9 cellular contexts compared by ENCODE assay signal in the genomic region with DNA sequence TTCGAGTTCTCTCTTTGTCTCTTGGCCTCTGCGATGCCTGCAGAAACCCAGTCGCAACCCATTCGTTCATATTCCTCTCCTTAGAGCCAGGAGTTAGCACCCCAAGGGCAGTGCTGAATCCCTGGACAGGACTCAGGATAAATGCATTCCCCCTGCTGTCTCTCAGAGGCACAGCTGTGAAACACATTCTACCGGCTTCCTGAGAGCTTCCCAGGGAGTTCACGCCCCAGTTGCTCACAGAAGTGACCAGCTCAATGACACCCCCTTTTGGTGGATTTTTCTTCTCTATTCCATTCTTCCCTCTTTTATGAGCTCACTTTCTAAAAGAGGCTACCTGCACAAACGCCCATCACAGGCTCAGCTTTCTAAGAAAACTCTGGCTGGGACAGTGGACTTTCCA. TPM values are rescaled to one million over a fixed set of nuclear protein-coding genes. Genes with fewer than 3 reads are reported as not detected.
DNase-seq lines count a peak whose midpoint lies in the region; ATAC-seq, FAIRE-seq and TF ChIP-seq lines count a peak whose summit lies in the region.
"Not testable (repeated sequence)": the region's sequence is repeated elsewhere in the genome, so short reads cannot be mapped to it uniquely, and the experiment has no call there.
"Had no signal": no experiment of that assay in that cellular context is flagged by ENCODE, and none has a peak within 500 bp of the region (broad histone marks: within the 10 kb centered on the region; RNA-seq: fewer than 3 reads in every experiment).

No MANE protein-coding gene starts in this region.

- not testable (repeated sequence) for TF ChIP-seq EP300 in A549 (IDR thresholded peaks at IDR 0.05)

- H3K9ac ChIP-seq in H9 (ENCODE audit: extremely low read depth, insufficient read length, low read length), result not testable (repeated sequence)

- H3K23me2 ChIP-seq in H9 (ENCODE audit: insufficient read length, low read depth, low read length, poor library complexity, severe bottlenecking), result not testable (repeated sequence)

- not testable (repeated sequence) for H3K36me3 Mint-ChIP-seq in H9 (ENCODE audit: insufficient read depth in 1 of 3, low read depth in 3 of 3)

- H3K27ac ChIP-seq in A549; H9 (ENCODE audit: insufficient read length, low read depth, low read length): not testable (repeated sequence)

- not testable (repeated sequence) for H2BK120ac ChIP-seq in H9 (ENCODE audit: low read depth, low read length, poor library complexity, severe bottlenecking)

- not testable (repeated sequence) for H3K36me3 ChIP-seq in bronchial epithelial cell (ENCODE audit: control insufficient read depth, insufficient read depth, low read length); mucosa of descending colon (ENCODE audit: low read depth)

- not testable (repeated sequence) for H2AK5ac ChIP-seq in H9 (ENCODE audit: insufficient read length, low read length)

- CTCF ChIA-PET in A549 (lab: Yijun Ruan, JAX), result not testable (repeated sequence)

- H3K79me1 ChIP-seq in H9 (ENCODE audit: insufficient read depth, low read depth, low read length, poor library complexity, severe bottlenecking), result not testable (repeated sequence)

- not testable (repeated sequence) for H2BK15ac ChIP-seq in H9 (ENCODE audit: low read depth, low read length)

- not testable (repeated sequence) for H3K9me3 Mint-ChIP-seq in H9

- not testable (repeated sequence) for H4K20me1 ChIP-seq in H9 (ENCODE audit: control insufficient read depth, insufficient read depth, insufficient read length)

- H3K18ac ChIP-seq in H9 (ENCODE audit: insufficient read length, low read depth, low read length), result not testable (repeated sequence)

- TF ChIP-seq RAD21 in A549 (conservative IDR thresholded peaks at IDR 0.05 in 1 of 2, IDR thresholded peaks at IDR 0.05 in 1 of 2), result not testable (repeated sequence)

- not testable (repeated sequence) for H3K4me1 ChIP-seq in A549; H9 (ENCODE audit: insufficient read depth, low read length); mucosa of descending colon (ENCODE audit: low read depth)

- H3K79me2 ChIP-seq in H9 (ENCODE audit: insufficient read depth, low read length), result not testable (repeated sequence)

- H2BK20ac ChIP-seq in H9 (ENCODE audit: low read depth, low read length, poor library complexity, severe bottlenecking), result not testable (repeated sequence)

- POLR2A ChIA-PET in A549 (lab: Yijun Ruan, JAX), result not testable (repeated sequence)

- 69% methylated on average over 7 of the region's 7 CpGs for WGBS in A549 (ENCODE audit: missing lambda C conversion rate)
- WGBS in H9 (ENCODE audit: extremely low coverage, insufficient read length, low lambda C conversion rate), result no CpG with 5 or more reads among the region's 7 CpGs

- H2BK12ac ChIP-seq in H9 (ENCODE audit: insufficient read length, low read depth, low read length), result not testable (repeated sequence)

- H3T11ph ChIP-seq in H9 (ENCODE audit: low read length), result not testable (repeated sequence)

- not testable (repeated sequence) for H4K91ac ChIP-seq in H9 (ENCODE audit: insufficient read length, low read depth, low read length)

- TF ChIP-seq CTCF in A549 (IDR thresholded peaks at IDR 0.05); bronchial epithelial cell (IDR thresholded peaks at IDR 0.05; ENCODE audit: insufficient read depth, low read length, severe bottlenecking); epithelial cell of esophagus (IDR thresholded peaks at IDR 0.05; ENCODE audit: insufficient read depth, low read depth, low read length, missing control alignments); mucosa of descending colon (IDR thresholded peaks at IDR 0.05): not testable (repeated sequence)
- TF ChIP-seq CTCF in H9 (conservative IDR thresholded peaks at IDR 0.05), result peak; percentile 45; the same call in 2 of the 3 replicates

- DNase-seq in A549 (ENCODE audit: low read depth in 1 of 2, low spot score in 1 of 2) (peak in 1 of 2 experiments; percentile 36), H9 (peak; percentile 57), RPMI7951 (ENCODE audit: low read depth) (peak; percentile 11), bronchial epithelial cell (ENCODE audit: low read depth) (peak; percentile 0), epithelial cell of esophagus (ENCODE audit: low read depth) (peak; percentile 0), islet precursor cell (peak; percentile 61)
- not testable (repeated sequence) for DNase-seq in mucosa of descending colon

- not testable (repeated sequence) for H3K4me3 ChIP-seq in A549; bronchial epithelial cell (ENCODE audit: low read depth, low read length); epithelial cell of esophagus (ENCODE audit: low read length); mucosa of descending colon

- H2BK5ac ChIP-seq in H9 (ENCODE audit: insufficient read length, low read length), result not testable (repeated sequence)

- not testable (repeated sequence) for H3K4ac ChIP-seq in H9 (ENCODE audit: low read depth, low read length)

- not testable (repeated sequence) for H3K4me3 Mint-ChIP-seq in H9

- ATAC-seq in A549 (peak; percentile 39 to 69; a peak in 4 of 6 replicates), mucosa of descending colon (peak; percentile 33)

- H3K4me2 ChIP-seq in A549; H9 (ENCODE audit: insufficient read depth, insufficient read length, low read length): not testable (repeated sequence)

- H2AFZ ChIP-seq in H9 (ENCODE audit: low read length), result not testable (repeated sequence)

- H3K27me3 ChIP-seq in H9 (ENCODE audit: insufficient read depth, low read length); bronchial epithelial cell (ENCODE audit: control insufficient read depth, insufficient read depth, low read length): not testable (repeated sequence)

- H3K4me1 Mint-ChIP-seq in H9, result not testable (repeated sequence)

- not testable (repeated sequence) for H3K27ac Mint-ChIP-seq in H9

- not testable (repeated sequence) for FAIRE-seq in A549 (lab: Jason Lieb, UNC); bronchial epithelial cell (lab: Jason Lieb, UNC)

- not testable (repeated sequence) for H3K14ac ChIP-seq in H9 (ENCODE audit: insufficient read depth, low read length)

- H3K27me3 Mint-ChIP-seq in H9 (ENCODE audit: low read depth), result not testable (repeated sequence)

- not testable (repeated sequence) for H3K23ac ChIP-seq in H9 (ENCODE audit: insufficient read length, low read depth, low read length)

- H3K9me3 ChIP-seq in A549; H9 (ENCODE audit: control insufficient read depth, low read depth, low read length); mucosa of descending colon: not testable (repeated sequence)

- TF ChIP-seq POLR2A in A549 (IDR thresholded peaks at IDR 0.05; ENCODE audit: low read length), result not testable (repeated sequence)

- H4K5ac ChIP-seq in H9 (ENCODE audit: insufficient read length, low read depth, low read length), result not testable (repeated sequence)

- H4K8ac ChIP-seq in H9 (replicated peaks; ENCODE audit: insufficient read length, low read depth, low read length), result not testable (repeated sequence)

- not testable (repeated sequence) for H3K56ac ChIP-seq in H9 (ENCODE audit: insufficient read length, low read depth, low read length)

- intact Hi-C loops in mucosa of descending colon (cut with DNase I, micrococcal nuclease), result not testable (repeated sequence)

RNA-seq across cellular contexts. Expression of gene CNTNAP3B, which starts 8.2 kb away (rescaled TPM):
- 73.3 and 75.6 TPM in 2 replicates for polyA plus RNA-seq in A549 (2011; rRNA removed)
- polyA plus RNA-seq in A549 (2012; cell fraction: cytosol; rRNA removed), result 16.0 and 17.5 TPM in 2 replicates
- 46.6 and 53.0 TPM in 2 replicates for polyA plus RNA-seq in A549 (2012; cell fraction: nucleus; rRNA removed)
- polyA plus RNA-seq in A549 (2017; fragmentation: RNase III; extraction: RNeasy Plus Mini Kit Qiagen cat#74134 plus additional on column Dnase treatment), result 13.6 to 17.7 TPM (median 14.4 TPM) in 3 replicates
- 82.9 and 86.8 TPM in 2 replicates for polyA minus RNA-seq in A549 (2011; rRNA and poly(A)+ RNA removed)
- total RNA-seq in H9 (2021), result 4.6 and 4.7 TPM in 2 replicates
- 0.78 and 1.3 TPM in 2 replicates for total RNA-seq in RPMI7951 (2014; rRNA removed; shearing (Covaris generic))
- total RNA-seq in bronchial epithelial cell, result 6.4 and 11.1 TPM in 2 replicates
- 10 to 100 TPM in 1 of 3 donors, 1 to 10 TPM in 2; 1.5 to 21.7 (median 4.9) TPM for total RNA-seq in mucosa of descending colon
- total RNA-seq: SJSA1 had no signal
- polyA plus RNA-seq: CD14-positive monocyte had no signal
